In genomic region chr1:183901748-183902341, GRCh38 we compare ENCODE assay signal across 12 cellular contexts.
DNase-seq lines count a peak whose midpoint lies in the region; ATAC-seq lines count a peak whose summit lies in the region.
"Had no signal": no experiment of that assay in that cellular context is flagged by ENCODE, and none has a peak within 500 bp of the region (broad histone marks: within the 10 kb centered on the region; RNA-seq: fewer than 3 reads in every experiment).

No MANE protein-coding gene starts in this region.

- H3K4me1 Mint-ChIP-seq in activated naive CD4-positive, alpha-beta T cell treated with anti-CD3 and anti-CD28 coated beads for 36 hours (ENCODE audit: low read depth): peaks cover 20% of the 10 kb centered on the region
- peaks cover 4% of the 10 kb centered on the region for H3K4me1 Mint-ChIP-seq in activated T-helper 17 cell treated with anti-CD3 and anti-CD28 coated beads, Interleukin-2, amount 50 U/mL, for 72 hours
- H3K4me1 Mint-ChIP-seq in stimulated activated memory B cell treated with anti-CD40 and anti-IgM and Interleukin-4, amounts not matched to agents 10 μg/mL and 1 μg/mL and 100 μg/mL, for 72 hours: peaks cover 47% of the 10 kb centered on the region

- peak overlapping the region; percentile 33 for H3K27ac Mint-ChIP-seq in activated naive CD4-positive, alpha-beta T cell treated with anti-CD3 and anti-CD28 coated beads for 36 hours
- peak overlapping the region; percentile 40 for H3K27ac Mint-ChIP-seq in activated T-helper 17 cell treated with anti-CD3 and anti-CD28 coated beads, Interleukin-2, amount 50 U/mL, for 72 hours
- H3K27ac Mint-ChIP-seq in stimulated activated memory B cell treated with anti-CD40 and anti-IgM and Interleukin-4, amounts not matched to agents 10 μg/mL and 1 μg/mL and 100 μg/mL, for 72 hours: peak overlapping the region; percentile 78
- H3K27ac Mint-ChIP-seq: activated naive CD4-positive, alpha-beta T cell treated with anti-CD3 and anti-CD28 coated beads, Interleukin-2, amount 10 ng/mL, durations not matched to agents 7 days and 5 days had no signal

- DNase-seq in activated naive CD4-positive, alpha-beta T cell treated with anti-CD3 and anti-CD28 coated beads for 36 hours: no peak
- DNase-seq in activated naive CD4-positive, alpha-beta T cell treated with anti-CD3 and anti-CD28 coated beads, Interleukin-2, amount 50 U/mL, for 16 hours: no peak
- peak; percentile 7 for DNase-seq in KBM-7
- DNase-seq in nucleus accumbens (lab: John Stamatoyannopoulos, UW): no peak
- DNase-seq in NCI-H82 (lab: John Stamatoyannopoulos, UW): no peak
- DNase-seq in NCI-H2196 treated with DMSO at 0.1 percent for 48 hours (lab: John Stamatoyannopoulos, UW; ENCODE audit: unreplicated experiment): no peak
- DNase-seq: activated naive CD4-positive, alpha-beta T cell treated with anti-CD3 and anti-CD28 coated beads, Interleukin-2, amount 10 ng/mL, durations not matched to agents 7 days and 5 days; DND-41; NCI-H1436 treated with DMSO at 0.1 percent for 48 hours; stimulated activated CD4-positive, alpha-beta T cell treated with anti-CD3 and anti-CD28 coated beads, Interleukin-1b, Interleukin-23, amount 100 ng/mL, for 48 hours had no signal

- peak; percentile 61 for ATAC-seq in activated T-helper 17 cell treated with anti-CD3 and anti-CD28 coated beads, Interleukin-2, amount 50 U/mL, for 72 hours (replicated peaks)
- ATAC-seq in stimulated activated memory B cell treated with anti-CD40 and anti-IgM and Interleukin-4, amounts not matched to agents 10 μg/mL and 1 μg/mL and 100 μg/mL, for 72 hours: peak; percentile 82

- no peaks in the 10 kb centered on the region for H3K27me3 Mint-ChIP-seq in activated naive CD4-positive, alpha-beta T cell treated with anti-CD3 and anti-CD28 coated beads for 36 hours (ENCODE audit: low read depth)
- H3K27me3 Mint-ChIP-seq in activated T-helper 17 cell treated with anti-CD3 and anti-CD28 coated beads, Interleukin-2, amount 50 U/mL, for 72 hours: no peaks in the 10 kb centered on the region
- no peaks in the 10 kb centered on the region for H3K27me3 Mint-ChIP-seq in stimulated activated memory B cell treated with anti-CD40 and anti-IgM and Interleukin-4, amounts not matched to agents 10 μg/mL and 1 μg/mL and 100 μg/mL, for 72 hours
- H3K27me3 Mint-ChIP-seq: activated naive CD4-positive, alpha-beta T cell treated with anti-CD3 and anti-CD28 coated beads, Interleukin-2, amount 10 ng/mL, durations not matched to agents 7 days and 5 days had no signal

- CTCF ChIA-PET in activated naive CD4-positive, alpha-beta T cell treated with anti-CD3 and anti-CD28 coated beads for 36 hours (lab: Charles Lee): interaction anchor here (1.1 kb wide), 1 partner anchor 14 kb away, joined by 5 read pairs; no protein-coding TSS in a partner anchor

- H3K36me3 Mint-ChIP-seq in activated naive CD4-positive, alpha-beta T cell treated with anti-CD3 and anti-CD28 coated beads for 36 hours (ENCODE audit: low read depth): peaks cover 6% of the 10 kb centered on the region
- peaks cover 3% of the 10 kb centered on the region for H3K36me3 Mint-ChIP-seq in activated T-helper 17 cell treated with anti-CD3 and anti-CD28 coated beads, Interleukin-2, amount 50 U/mL, for 72 hours (ENCODE audit: low read depth)
- H3K36me3 Mint-ChIP-seq in stimulated activated memory B cell treated with anti-CD40 and anti-IgM and Interleukin-4, amounts not matched to agents 10 μg/mL and 1 μg/mL and 100 μg/mL, for 72 hours: peaks cover 15% of the 10 kb centered on the region

- no peak overlapping the region for H3K4me3 Mint-ChIP-seq in activated naive CD4-positive, alpha-beta T cell treated with anti-CD3 and anti-CD28 coated beads for 36 hours
- no peak overlapping the region for H3K4me3 Mint-ChIP-seq in activated T-helper 17 cell treated with anti-CD3 and anti-CD28 coated beads, Interleukin-2, amount 50 U/mL, for 72 hours
- H3K4me3 Mint-ChIP-seq in stimulated activated memory B cell treated with anti-CD40 and anti-IgM and Interleukin-4, amounts not matched to agents 10 μg/mL and 1 μg/mL and 100 μg/mL, for 72 hours: peak overlapping the region; percentile 4
- H3K4me3 Mint-ChIP-seq: activated naive CD4-positive, alpha-beta T cell treated with anti-CD3 and anti-CD28 coated beads, Interleukin-2, amount 10 ng/mL, durations not matched to agents 7 days and 5 days had no signal

- in situ Hi-C loops in KBM-7 (cut with MboI; ENCODE audit: low pct_unique_long_range_greater_than_20kb, low sequenced_read_pairs): loop anchor here (25.0 kb wide), 1 partner anchor 240 kb away; the partner anchor contains the start of gene APOBEC4

- intact Hi-C loops in activated naive CD4-positive, alpha-beta T cell treated with anti-CD3 and anti-CD28 coated beads for 36 hours (cut with micrococcal nuclease): loop anchor here (1.0 kb wide), 2 partner anchors 9 to 60 kb away; no protein-coding TSS in a partner anchor

- H3K9me3 Mint-ChIP-seq in activated naive CD4-positive, alpha-beta T cell treated with anti-CD3 and anti-CD28 coated beads for 36 hours: no peaks in the 10 kb centered on the region
- H3K9me3 Mint-ChIP-seq in activated T-helper 17 cell treated with anti-CD3 and anti-CD28 coated beads, Interleukin-2, amount 50 U/mL, for 72 hours: no peaks in the 10 kb centered on the region
- no peaks in the 10 kb centered on the region for H3K9me3 Mint-ChIP-seq in stimulated activated memory B cell treated with anti-CD40 and anti-IgM and Interleukin-4, amounts not matched to agents 10 μg/mL and 1 μg/mL and 100 μg/mL, for 72 hours
- H3K9me3 Mint-ChIP-seq: activated naive CD4-positive, alpha-beta T cell treated with anti-CD3 and anti-CD28 coated beads, Interleukin-2, amount 10 ng/mL, durations not matched to agents 7 days and 5 days had no signal
